1 cellular context compared by ENCODE assay signal in the genomic region with DNA sequence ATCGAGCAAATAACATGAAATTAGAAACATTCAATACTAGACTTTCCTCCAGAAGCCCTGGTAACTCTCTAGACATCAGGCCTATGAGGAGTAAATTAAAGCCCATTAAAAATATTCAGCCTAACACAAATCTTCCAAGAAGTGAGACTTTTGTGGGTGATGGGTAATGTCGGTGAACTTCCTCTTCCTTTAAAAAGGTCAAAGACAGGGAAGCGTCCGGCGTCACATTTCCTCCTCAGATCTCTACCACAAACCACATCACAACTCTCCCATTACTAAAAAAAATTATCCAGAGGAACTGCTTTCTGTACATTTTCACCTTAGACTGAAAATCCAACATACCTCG.
TF ChIP-seq lines count a peak whose summit lies in the region.

No MANE protein-coding gene starts in this region.

TF ChIP-seq in K562, 482 proteins besides CTCF, POLR2A, EP300 and RAD21 (continued from another document):
- TF ChIP-seq, protein P1, sequence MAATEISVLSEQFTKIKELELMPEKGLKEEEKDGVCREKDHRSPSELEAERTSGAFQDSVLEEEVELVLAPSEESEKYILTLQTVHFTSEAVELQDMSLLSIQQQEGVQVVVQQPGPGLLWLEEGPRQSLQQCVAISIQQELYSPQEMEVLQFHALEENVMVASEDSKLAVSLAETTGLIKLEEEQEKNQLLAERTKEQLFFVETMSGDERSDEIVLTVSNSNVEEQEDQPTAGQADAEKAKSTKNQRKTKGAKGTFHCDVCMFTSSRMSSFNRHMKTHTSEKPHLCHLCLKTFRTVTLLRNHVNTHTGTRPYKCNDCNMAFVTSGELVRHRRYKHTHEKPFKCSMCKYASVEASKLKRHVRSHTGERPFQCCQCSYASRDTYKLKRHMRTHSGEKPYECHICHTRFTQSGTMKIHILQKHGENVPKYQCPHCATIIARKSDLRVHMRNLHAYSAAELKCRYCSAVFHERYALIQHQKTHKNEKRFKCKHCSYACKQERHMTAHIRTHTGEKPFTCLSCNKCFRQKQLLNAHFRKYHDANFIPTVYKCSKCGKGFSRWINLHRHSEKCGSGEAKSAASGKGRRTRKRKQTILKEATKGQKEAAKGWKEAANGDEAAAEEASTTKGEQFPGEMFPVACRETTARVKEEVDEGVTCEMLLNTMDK (IDR thresholded peaks at IDR 0.05; ENCODE audit: borderline replicate concordance, insufficient read depth, low read depth, low read length, poor library complexity, severe bottlenecking), result no peak
- TF ChIP-seq SPI1 (IDR thresholded peaks at IDR 0.05; ENCODE audit: borderline replicate concordance, low read depth, low read length), result peak; percentile 37; the same call in 1 of the 2 replicates
- peak; percentile 65; the same call in 1 of the 2 replicates for TF ChIP-seq KAT7 (CRISPR knock-in tag; IDR thresholded peaks at IDR 0.05; ENCODE audit: borderline replicate concordance)
- peak; percentile 38; the same call in 1 of the 2 replicates for TF ChIP-seq ESRRA (IDR thresholded peaks at IDR 0.05; ENCODE audit: borderline replicate concordance, low read depth)
- TF ChIP-seq PRDM10 (IDR thresholded peaks at IDR 0.05; ENCODE audit: partially characterized antibody), result no peak
- peak; percentile 60 for TF ChIP-seq NR2C1 (IDR thresholded peaks at IDR 0.05)
- TF ChIP-seq NR2C1 (tag; IDR thresholded peaks at IDR 0.05), result peak; percentile 72
- TF ChIP-seq PTRF (tag; IDR thresholded peaks at IDR 0.05), result no peak
- TF ChIP-seq UBTF (IDR thresholded peaks at IDR 0.05; ENCODE audit: borderline replicate concordance in 1 of 2, low read depth in 2 of 2, low read length in 2 of 2), result peak in 1 of 2 experiments; percentile 29; a peak in 1 of 4 replicates
- no peak for TF ChIP-seq ZNF778 (CRISPR knock-in tag; IDR thresholded peaks at IDR 0.05)
- TF ChIP-seq NR2C2 (CRISPR knock-in tag; IDR thresholded peaks at IDR 0.05), result no peak
- TF ChIP-seq NR2C2 (tag; IDR thresholded peaks at IDR 0.05), result peak; percentile 92
- TF ChIP-seq GABPA (tag; conservative IDR thresholded peaks at IDR 0.05; ENCODE audit: low read depth), result peak; percentile 54
- TF ChIP-seq ELF1 (tag; IDR thresholded peaks at IDR 0.05), result no peak
- TF ChIP-seq GTF2E2 (tag; IDR thresholded peaks at IDR 0.05), result 0 out of 2 replicates have a peak, but pooled peaks have one; percentile 39
- no peak for TF ChIP-seq CREB5 (CRISPR knock-in tag; IDR thresholded peaks at IDR 0.05)
- peak in 1 of 2 experiments; percentile 40; a peak in 1 of 4 replicates for TF ChIP-seq BCLAF1 (IDR thresholded peaks at IDR 0.05; ENCODE audit: borderline replicate concordance in 1 of 2, control insufficient read depth in 1 of 2, low read depth in 2 of 2, low read length in 1 of 2)
- TF ChIP-seq ZNF57 (CRISPR knock-in tag; IDR thresholded peaks at IDR 0.05), result no peak
- TF ChIP-seq SMARCE1 (IDR thresholded peaks at IDR 0.05), result peak; percentile 37; the same call in 1 of the 2 replicates
- TF ChIP-seq ARID1B (IDR thresholded peaks at IDR 0.05), result 0 out of 2 replicates have a peak, but pooled peaks have one; percentile 5
- no peak for TF ChIP-seq ZBTB17 (CRISPR knock-in tag; IDR thresholded peaks at IDR 0.05)
- TF ChIP-seq NFRKB (IDR thresholded peaks at IDR 0.05; ENCODE audit: low read depth), result peak; percentile 13; the same call in 1 of the 2 replicates
- peak; percentile 7; the same call in 1 of the 2 replicates for TF ChIP-seq ZEB2 (IDR thresholded peaks at IDR 0.05)
- no peak for TF ChIP-seq ATF7 (IDR thresholded peaks at IDR 0.05)
- no peak for TF ChIP-seq NFE2L1 (tag; IDR thresholded peaks at IDR 0.05; ENCODE audit: borderline replicate concordance, low read depth)
- TF ChIP-seq FOSL1 (tag; conservative IDR thresholded peaks at IDR 0.05), result 0 out of 2 replicates have a peak, but pooled peaks have one; percentile 24
